ENCODE assay signal across 1 cellular context in the genomic region with DNA sequence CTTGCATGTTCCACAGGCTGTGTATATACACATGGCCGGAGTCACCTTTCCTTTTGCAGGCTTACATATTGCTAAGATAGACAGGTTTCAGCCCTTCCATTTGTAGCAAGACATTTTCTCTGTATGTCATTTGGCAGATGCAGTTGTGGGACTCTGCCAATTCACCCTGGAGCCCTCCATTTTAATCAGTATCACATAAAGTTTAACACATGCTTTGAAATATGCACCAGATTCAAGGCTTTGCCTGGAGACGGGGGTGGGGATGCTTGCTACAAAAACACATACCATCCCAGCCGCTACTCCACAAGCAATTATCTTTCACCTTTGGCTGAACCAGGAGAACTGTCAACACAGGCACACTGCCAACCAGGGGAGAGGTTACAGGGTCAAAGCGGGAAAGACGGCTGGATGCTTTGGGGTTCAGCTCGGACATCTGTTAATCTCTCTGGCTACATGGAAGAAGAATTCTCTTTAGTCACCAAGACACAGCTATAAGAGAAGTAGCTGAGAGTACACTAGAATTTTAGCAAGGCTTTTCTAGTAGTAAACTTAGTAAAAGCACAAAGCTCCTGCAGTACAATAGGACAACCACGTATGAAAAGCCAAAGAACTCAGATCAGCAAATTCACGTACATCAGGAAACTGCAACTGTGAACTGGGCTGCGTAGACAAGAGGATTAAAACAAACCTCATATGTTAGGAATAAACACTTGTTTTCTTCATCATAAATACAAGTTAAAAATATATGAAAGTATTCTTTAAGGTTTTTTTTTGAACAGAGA.
A peak's percentile ranks its signal among the peaks of the same experiment; 100 is the strongest.
TF ChIP-seq lines count a peak whose summit lies in the region.

No MANE protein-coding gene starts in this region.

TF ChIP-seq in HepG2, 621 proteins besides CTCF, POLR2A, EP300 and RAD21 (continued from another document and continues in another):
- TF ChIP-seq, protein P1, sequence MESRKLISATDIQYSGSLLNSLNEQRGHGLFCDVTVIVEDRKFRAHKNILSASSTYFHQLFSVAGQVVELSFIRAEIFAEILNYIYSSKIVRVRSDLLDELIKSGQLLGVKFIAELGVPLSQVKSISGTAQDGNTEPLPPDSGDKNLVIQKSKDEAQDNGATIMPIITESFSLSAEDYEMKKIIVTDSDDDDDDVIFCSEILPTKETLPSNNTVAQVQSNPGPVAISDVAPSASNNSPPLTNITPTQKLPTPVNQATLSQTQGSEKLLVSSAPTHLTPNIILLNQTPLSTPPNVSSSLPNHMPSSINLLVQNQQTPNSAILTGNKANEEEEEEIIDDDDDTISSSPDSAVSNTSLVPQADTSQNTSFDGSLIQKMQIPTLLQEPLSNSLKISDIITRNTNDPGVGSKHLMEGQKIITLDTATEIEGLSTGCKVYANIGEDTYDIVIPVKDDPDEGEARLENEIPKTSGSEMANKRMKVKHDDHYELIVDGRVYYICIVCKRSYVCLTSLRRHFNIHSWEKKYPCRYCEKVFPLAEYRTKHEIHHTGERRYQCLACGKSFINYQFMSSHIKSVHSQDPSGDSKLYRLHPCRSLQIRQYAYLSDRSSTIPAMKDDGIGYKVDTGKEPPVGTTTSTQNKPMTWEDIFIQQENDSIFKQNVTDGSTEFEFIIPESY (CRISPR knock-in tag; IDR thresholded peaks at IDR 0.05) = no peak
- TF ChIP-seq, protein P2, sequence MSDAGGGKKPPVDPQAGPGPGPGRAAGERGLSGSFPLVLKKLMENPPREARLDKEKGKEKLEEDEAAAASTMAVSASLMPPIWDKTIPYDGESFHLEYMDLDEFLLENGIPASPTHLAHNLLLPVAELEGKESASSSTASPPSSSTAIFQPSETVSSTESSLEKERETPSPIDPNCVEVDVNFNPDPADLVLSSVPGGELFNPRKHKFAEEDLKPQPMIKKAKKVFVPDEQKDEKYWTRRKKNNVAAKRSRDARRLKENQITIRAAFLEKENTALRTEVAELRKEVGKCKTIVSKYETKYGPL (CRISPR knock-in tag; IDR thresholded peaks at IDR 0.05) = no peak
- TF ChIP-seq, protein P3, sequence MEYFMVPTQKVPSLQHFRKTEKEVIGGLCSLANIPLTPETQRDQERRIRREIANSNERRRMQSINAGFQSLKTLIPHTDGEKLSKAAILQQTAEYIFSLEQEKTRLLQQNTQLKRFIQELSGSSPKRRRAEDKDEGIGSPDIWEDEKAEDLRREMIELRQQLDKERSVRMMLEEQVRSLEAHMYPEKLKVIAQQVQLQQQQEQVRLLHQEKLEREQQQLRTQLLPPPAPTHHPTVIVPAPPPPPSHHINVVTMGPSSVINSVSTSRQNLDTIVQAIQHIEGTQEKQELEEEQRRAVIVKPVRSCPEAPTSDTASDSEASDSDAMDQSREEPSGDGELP (IDR thresholded peaks at IDR 0.05; ENCODE audit: borderline replicate concordance, low read depth) = peak; percentile 59; the same call in 1 of the 2 replicates
- TF ChIP-seq ZNF782 (CRISPR knock-in tag; IDR thresholded peaks at IDR 0.05; ENCODE audit: borderline replicate concordance) = peak; percentile 45; the same call in 1 of the 2 replicates
- TF ChIP-seq, protein P4, sequence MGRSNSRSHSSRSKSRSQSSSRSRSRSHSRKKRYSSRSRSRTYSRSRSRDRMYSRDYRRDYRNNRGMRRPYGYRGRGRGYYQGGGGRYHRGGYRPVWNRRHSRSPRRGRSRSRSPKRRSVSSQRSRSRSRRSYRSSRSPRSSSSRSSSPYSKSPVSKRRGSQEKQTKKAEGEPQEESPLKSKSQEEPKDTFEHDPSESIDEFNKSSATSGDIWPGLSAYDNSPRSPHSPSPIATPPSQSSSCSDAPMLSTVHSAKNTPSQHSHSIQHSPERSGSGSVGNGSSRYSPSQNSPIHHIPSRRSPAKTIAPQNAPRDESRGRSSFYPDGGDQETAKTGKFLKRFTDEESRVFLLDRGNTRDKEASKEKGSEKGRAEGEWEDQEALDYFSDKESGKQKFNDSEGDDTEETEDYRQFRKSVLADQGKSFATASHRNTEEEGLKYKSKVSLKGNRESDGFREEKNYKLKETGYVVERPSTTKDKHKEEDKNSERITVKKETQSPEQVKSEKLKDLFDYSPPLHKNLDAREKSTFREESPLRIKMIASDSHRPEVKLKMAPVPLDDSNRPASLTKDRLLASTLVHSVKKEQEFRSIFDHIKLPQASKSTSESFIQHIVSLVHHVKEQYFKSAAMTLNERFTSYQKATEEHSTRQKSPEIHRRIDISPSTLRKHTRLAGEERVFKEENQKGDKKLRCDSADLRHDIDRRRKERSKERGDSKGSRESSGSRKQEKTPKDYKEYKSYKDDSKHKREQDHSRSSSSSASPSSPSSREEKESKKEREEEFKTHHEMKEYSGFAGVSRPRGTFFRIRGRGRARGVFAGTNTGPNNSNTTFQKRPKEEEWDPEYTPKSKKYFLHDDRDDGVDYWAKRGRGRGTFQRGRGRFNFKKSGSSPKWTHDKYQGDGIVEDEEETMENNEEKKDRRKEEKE (IDR thresholded peaks at IDR 0.05) = no peak
- peak; percentile 76; the same call in 1 of the 2 replicates for TF ChIP-seq ZBTB20 (CRISPR knock-in tag; IDR thresholded peaks at IDR 0.05; ENCODE audit: borderline replicate concordance, low read depth)
- TF ChIP-seq, protein P5, sequence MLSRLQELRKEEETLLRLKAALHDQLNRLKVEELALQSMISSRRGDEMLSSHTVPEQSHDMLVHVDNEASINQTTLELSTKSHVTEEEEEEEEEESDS (CRISPR knock-in tag; IDR thresholded peaks at IDR 0.05; ENCODE audit: borderline replicate concordance) = no peak; the same call in 1 of the 2 replicates
- TF ChIP-seq, protein P6, sequence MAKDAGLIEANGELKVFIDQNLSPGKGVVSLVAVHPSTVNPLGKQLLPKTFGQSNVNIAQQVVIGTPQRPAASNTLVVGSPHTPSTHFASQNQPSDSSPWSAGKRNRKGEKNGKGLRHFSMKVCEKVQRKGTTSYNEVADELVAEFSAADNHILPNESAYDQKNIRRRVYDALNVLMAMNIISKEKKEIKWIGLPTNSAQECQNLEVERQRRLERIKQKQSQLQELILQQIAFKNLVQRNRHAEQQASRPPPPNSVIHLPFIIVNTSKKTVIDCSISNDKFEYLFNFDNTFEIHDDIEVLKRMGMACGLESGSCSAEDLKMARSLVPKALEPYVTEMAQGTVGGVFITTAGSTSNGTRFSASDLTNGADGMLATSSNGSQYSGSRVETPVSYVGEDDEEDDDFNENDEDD (CRISPR knock-in tag; IDR thresholded peaks at IDR 0.05; ENCODE audit: borderline replicate concordance) = peak; percentile 78; the same call in 1 of the 2 replicates
- TF ChIP-seq, protein P7, sequence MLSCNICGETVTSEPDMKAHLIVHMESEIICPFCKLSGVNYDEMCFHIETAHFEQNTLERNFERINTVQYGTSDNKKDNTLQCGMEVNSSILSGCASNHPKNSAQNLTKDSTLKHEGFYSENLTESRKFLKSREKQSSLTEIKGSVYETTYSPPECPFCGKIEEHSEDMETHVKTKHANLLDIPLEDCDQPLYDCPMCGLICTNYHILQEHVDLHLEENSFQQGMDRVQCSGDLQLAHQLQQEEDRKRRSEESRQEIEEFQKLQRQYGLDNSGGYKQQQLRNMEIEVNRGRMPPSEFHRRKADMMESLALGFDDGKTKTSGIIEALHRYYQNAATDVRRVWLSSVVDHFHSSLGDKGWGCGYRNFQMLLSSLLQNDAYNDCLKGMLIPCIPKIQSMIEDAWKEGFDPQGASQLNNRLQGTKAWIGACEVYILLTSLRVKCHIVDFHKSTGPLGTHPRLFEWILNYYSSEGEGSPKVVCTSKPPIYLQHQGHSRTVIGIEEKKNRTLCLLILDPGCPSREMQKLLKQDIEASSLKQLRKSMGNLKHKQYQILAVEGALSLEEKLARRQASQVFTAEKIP (CRISPR knock-in tag; IDR thresholded peaks at IDR 0.05; ENCODE audit: borderline replicate concordance) = no peak
- TF ChIP-seq NCOA5 (CRISPR knock-in tag; IDR thresholded peaks at IDR 0.05) = no peak
- TF ChIP-seq PITX1 (CRISPR knock-in tag; IDR thresholded peaks at IDR 0.05) = peak; percentile 88; the same call in 1 of the 2 replicates
- TF ChIP-seq ZFP62 (CRISPR knock-in tag; IDR thresholded peaks at IDR 0.05) = no peak
- TF ChIP-seq, protein P8, sequence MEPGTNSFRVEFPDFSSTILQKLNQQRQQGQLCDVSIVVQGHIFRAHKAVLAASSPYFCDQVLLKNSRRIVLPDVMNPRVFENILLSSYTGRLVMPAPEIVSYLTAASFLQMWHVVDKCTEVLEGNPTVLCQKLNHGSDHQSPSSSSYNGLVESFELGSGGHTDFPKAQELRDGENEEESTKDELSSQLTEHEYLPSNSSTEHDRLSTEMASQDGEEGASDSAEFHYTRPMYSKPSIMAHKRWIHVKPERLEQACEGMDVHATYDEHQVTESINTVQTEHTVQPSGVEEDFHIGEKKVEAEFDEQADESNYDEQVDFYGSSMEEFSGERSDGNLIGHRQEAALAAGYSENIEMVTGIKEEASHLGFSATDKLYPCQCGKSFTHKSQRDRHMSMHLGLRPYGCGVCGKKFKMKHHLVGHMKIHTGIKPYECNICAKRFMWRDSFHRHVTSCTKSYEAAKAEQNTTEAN (CRISPR knock-in tag; conservative IDR thresholded peaks at IDR 0.05) = no peak
- TF ChIP-seq, protein P9, sequence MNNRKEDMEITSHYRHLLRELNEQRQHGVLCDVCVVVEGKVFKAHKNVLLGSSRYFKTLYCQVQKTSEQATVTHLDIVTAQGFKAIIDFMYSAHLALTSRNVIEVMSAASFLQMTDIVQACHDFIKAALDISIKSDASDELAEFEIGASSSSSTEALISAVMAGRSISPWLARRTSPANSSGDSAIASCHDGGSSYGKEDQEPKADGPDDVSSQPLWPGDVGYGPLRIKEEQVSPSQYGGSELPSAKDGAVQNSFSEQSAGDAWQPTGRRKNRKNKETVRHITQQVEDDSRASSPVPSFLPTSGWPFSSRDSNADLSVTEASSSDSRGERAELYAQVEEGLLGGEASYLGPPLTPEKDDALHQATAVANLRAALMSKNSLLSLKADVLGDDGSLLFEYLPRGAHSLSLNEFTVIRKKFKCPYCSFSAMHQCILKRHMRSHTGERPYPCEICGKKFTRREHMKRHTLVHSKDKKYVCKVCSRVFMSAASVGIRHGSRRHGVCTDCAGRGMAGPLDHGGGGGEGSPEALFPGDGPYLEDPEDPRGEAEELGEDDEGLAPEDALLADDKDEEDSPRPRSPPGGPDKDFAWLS (CRISPR knock-in tag; IDR thresholded peaks at IDR 0.05; ENCODE audit: borderline replicate concordance) = peak; percentile 79; the same call in 1 of the 2 replicates
- TF ChIP-seq CC2D1A (CRISPR knock-in tag; IDR thresholded peaks at IDR 0.05) = no peak
- TF ChIP-seq GFI1 (CRISPR knock-in tag; IDR thresholded peaks at IDR 0.05; ENCODE audit: borderline replicate concordance) = peak; percentile 79; the same call in 1 of the 2 replicates
- TF ChIP-seq, protein P10, sequence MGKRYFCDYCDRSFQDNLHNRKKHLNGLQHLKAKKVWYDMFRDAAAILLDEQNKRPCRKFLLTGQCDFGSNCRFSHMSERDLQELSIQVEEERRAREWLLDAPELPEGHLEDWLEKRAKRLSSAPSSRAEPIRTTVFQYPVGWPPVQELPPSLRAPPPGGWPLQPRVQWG (CRISPR knock-in tag; IDR thresholded peaks at IDR 0.05; ENCODE audit: borderline replicate concordance, low read depth) = no peak
- peak; percentile 95 for TF ChIP-seq ZMYM4 (CRISPR knock-in tag; IDR thresholded peaks at IDR 0.05)
- TF ChIP-seq WIZ (CRISPR knock-in tag; IDR thresholded peaks at IDR 0.05) = no peak
- TF ChIP-seq, protein P11, sequence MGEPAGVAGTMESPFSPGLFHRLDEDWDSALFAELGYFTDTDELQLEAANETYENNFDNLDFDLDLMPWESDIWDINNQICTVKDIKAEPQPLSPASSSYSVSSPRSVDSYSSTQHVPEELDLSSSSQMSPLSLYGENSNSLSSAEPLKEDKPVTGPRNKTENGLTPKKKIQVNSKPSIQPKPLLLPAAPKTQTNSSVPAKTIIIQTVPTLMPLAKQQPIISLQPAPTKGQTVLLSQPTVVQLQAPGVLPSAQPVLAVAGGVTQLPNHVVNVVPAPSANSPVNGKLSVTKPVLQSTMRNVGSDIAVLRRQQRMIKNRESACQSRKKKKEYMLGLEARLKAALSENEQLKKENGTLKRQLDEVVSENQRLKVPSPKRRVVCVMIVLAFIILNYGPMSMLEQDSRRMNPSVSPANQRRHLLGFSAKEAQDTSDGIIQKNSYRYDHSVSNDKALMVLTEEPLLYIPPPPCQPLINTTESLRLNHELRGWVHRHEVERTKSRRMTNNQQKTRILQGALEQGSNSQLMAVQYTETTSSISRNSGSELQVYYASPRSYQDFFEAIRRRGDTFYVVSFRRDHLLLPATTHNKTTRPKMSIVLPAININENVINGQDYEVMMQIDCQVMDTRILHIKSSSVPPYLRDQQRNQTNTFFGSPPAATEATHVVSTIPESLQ (CRISPR knock-in tag; conservative IDR thresholded peaks at IDR 0.05) = no peak
- TF ChIP-seq KDM4B (CRISPR knock-in tag; IDR thresholded peaks at IDR 0.05) = no peak
- TF ChIP-seq, protein P12, sequence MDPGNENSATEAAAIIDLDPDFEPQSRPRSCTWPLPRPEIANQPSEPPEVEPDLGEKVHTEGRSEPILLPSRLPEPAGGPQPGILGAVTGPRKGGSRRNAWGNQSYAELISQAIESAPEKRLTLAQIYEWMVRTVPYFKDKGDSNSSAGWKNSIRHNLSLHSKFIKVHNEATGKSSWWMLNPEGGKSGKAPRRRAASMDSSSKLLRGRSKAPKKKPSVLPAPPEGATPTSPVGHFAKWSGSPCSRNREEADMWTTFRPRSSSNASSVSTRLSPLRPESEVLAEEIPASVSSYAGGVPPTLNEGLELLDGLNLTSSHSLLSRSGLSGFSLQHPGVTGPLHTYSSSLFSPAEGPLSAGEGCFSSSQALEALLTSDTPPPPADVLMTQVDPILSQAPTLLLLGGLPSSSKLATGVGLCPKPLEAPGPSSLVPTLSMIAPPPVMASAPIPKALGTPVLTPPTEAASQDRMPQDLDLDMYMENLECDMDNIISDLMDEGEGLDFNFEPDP (CRISPR knock-in tag; conservative IDR thresholded peaks at IDR 0.05) = 0 out of 2 replicates have a peak, but pooled peaks have one; percentile 54
- TF ChIP-seq LCORL (IDR thresholded peaks at IDR 0.05) = no peak
- peak; percentile 92 for TF ChIP-seq LCORL (CRISPR knock-in tag; IDR thresholded peaks at IDR 0.05)
- peak; percentile 64; the same call in 1 of the 2 replicates for TF ChIP-seq CREM (IDR thresholded peaks at IDR 0.05)
- no peak for TF ChIP-seq CREM (CRISPR knock-in tag; IDR thresholded peaks at IDR 0.05)
- TF ChIP-seq, protein P13, sequence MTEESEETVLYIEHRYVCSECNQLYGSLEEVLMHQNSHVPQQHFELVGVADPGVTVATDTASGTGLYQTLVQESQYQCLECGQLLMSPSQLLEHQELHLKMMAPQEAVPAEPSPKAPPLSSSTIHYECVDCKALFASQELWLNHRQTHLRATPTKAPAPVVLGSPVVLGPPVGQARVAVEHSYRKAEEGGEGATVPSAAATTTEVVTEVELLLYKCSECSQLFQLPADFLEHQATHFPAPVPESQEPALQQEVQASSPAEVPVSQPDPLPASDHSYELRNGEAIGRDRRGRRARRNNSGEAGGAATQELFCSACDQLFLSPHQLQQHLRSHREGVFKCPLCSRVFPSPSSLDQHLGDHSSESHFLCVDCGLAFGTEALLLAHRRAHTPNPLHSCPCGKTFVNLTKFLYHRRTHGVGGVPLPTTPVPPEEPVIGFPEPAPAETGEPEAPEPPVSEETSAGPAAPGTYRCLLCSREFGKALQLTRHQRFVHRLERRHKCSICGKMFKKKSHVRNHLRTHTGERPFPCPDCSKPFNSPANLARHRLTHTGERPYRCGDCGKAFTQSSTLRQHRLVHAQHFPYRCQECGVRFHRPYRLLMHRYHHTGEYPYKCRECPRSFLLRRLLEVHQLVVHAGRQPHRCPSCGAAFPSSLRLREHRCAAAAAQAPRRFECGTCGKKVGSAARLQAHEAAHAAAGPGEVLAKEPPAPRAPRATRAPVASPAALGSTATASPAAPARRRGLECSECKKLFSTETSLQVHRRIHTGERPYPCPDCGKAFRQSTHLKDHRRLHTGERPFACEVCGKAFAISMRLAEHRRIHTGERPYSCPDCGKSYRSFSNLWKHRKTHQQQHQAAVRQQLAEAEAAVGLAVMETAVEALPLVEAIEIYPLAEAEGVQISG (CRISPR knock-in tag; IDR thresholded peaks at IDR 0.05) = peak; percentile 71
- no peak for TF ChIP-seq ZNF616 (CRISPR knock-in tag; IDR thresholded peaks at IDR 0.05; ENCODE audit: low read depth)
- no peak for TF ChIP-seq ZFP37 (CRISPR knock-in tag; IDR thresholded peaks at IDR 0.05; ENCODE audit: borderline replicate concordance)
- no peak for TF ChIP-seq ZNF235 (CRISPR knock-in tag; IDR thresholded peaks at IDR 0.05; ENCODE audit: borderline replicate concordance)
- no peak for TF ChIP-seq ZNF350 (CRISPR knock-in tag; IDR thresholded peaks at IDR 0.05; ENCODE audit: borderline replicate concordance, low read depth)
